18 cellular contexts compared by ENCODE assay signal in genomic region chr9:123702477-123702876, GRCh38.
"Had no signal": no experiment of that assay in that cellular context is flagged by ENCODE, and none has a peak within 500 bp of the region (broad histone marks: within the 10 kb centered on the region; RNA-seq: fewer than 3 reads in every experiment).

No MANE protein-coding gene starts in this region.

- H3K9ac ChIP-seq: KMS-11, SK-N-SH had no signal

- FAIRE-seq: K562 had no signal

- DNase-seq: Kasumi-1, MM.1S, NCI-H1092 treated with DMSO at 0.1 percent for 48 hours, NCI-H1436, NCI-H1694, NCI-H187 treated with DMSO at 0.1 percent for 48 hours, NCI-H2029 treated with DMSO at 0.1 percent for 48 hours, NCI-H2171, NCI-H524, NCI-H526 treated with DMSO at 0.1 percent for 48 hours, NCI-H748 treated with DMSO at 0.1 percent for 48 hours, PC-3, SHP77, SK-N-SH, SW 1271 had no signal

- H3K4me3 ChIP-seq: K562 had no signal

- H3K27ac ChIP-seq: KMS-11, RWPE1 had no signal

- H3K4me2 ChIP-seq: KMS-11, SK-N-SH had no signal
